In the genomic region with DNA sequence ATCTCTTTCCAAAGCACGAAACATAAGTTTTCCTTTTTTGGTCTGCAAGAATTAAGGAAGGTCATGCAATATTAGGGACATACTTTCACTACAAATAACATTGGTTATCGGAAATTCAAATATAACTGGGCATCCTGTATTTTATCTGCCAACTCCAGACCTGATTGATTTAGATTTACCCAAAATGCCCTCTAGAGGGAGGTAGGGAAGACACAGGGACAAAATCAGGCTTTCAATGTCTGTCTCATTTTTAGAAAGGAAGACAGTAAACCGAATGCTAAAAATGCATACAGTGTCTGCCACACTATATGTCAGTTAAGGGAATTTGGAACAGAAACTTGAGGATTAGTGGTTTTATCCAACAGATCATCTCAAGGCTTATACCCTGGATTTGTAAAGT, we compare ENCODE assay signal across 10 cellular contexts.
A peak's percentile ranks its signal among the peaks of the same experiment; 100 is the strongest.
DNase-seq lines count a peak whose midpoint lies in the region; ATAC-seq and TF ChIP-seq lines count a peak whose summit lies in the region.
"Had no signal": no experiment of that assay in that cellular context is flagged by ENCODE, and none has a peak within 500 bp of the region (broad histone marks: within the 10 kb centered on the region; RNA-seq: fewer than 3 reads in every experiment).

No MANE protein-coding gene starts in this region.

- peak; percentile 31; the same call in 1 of the 2 replicates for TF ChIP-seq CTCF in GM12874 (IDR thresholded peaks at IDR 0.05; ENCODE audit: insufficient read depth, low read depth, low read length)
- peak; percentile 91 for TF ChIP-seq CTCF in PC-3 (conservative IDR thresholded peaks at IDR 0.05; ENCODE audit: low read depth, low read length)
- TF ChIP-seq CTCF in fibroblast of mammary gland (conservative IDR thresholded peaks at IDR 0.05; ENCODE audit: control insufficient read depth, insufficient read depth, low read depth, low read length), result peak; percentile 54

- CTCF ChIA-PET in PC-3 (lab: Charles Lee), result interaction anchor here (0.5 to 0.6 kb wide), 2 partner anchors 521 to 570 kb away, joined by 3 to 4 read pairs; no protein-coding TSS in a partner anchor
- CTCF ChIA-PET in CD4-positive, alpha-beta memory T cell (lab: Charles Lee; ENCODE audit: partially characterized antibody), result no interaction called here

- H2AFZ ChIP-seq in PC-3 (ENCODE audit: low read length), result 0 out of 2 replicates have a peak overlapping the region, but pooled peaks have one; percentile 1

- intact Hi-C loops in PC-3 (cut with micrococcal nuclease), result loop anchor here (1.0 to 2.0 kb wide), 2 partner anchors 159 to 486 kb away; no protein-coding TSS in a partner anchor
- intact Hi-C loops in CD4-positive, alpha-beta memory T cell (cut with micrococcal nuclease), result loop anchor here (5.0 kb wide), 1 partner anchor 158 kb away; no protein-coding TSS in a partner anchor

- no peaks in the 10 kb centered on the region for H3K9me2 ChIP-seq in PC-3 (replicated peaks; ENCODE audit: low read length)

- H3F3A ChIP-seq in PC-3 (ENCODE audit: low read length, unreplicated experiment), result no peaks in the 10 kb centered on the region

- H3K4me1 Mint-ChIP-seq in CD4-positive, alpha-beta memory T cell, result no peaks in the 10 kb centered on the region

- H4K20me1 ChIP-seq in PC-3 (ENCODE audit: low read length), result no peaks in the 10 kb centered on the region

- H3K4me1 ChIP-seq in PC-3 (ENCODE audit: insufficient read depth, low read length) (no peaks in the 10 kb centered on the region), HAP-1 (no peaks in the 10 kb centered on the region)
- no peaks in the 10 kb centered on the region for H3K4me1 ChIP-seq in CD4-positive, alpha-beta memory T cell (ENCODE audit: insufficient read depth, low read length)
- H3K4me1 ChIP-seq: prostate gland had no signal

- in situ Hi-C loops in HAP-1 (cut with MboI; ENCODE audit: low sequenced_read_pairs), result no loop called here

- H3K9ac ChIP-seq in PC-3 (ENCODE audit: low read length), result no peak overlapping the region

- H3K27ac Mint-ChIP-seq in CD4-positive, alpha-beta memory T cell, result no peak overlapping the region
- H3K27ac Mint-ChIP-seq: activated naive CD4-positive, alpha-beta T cell treated with anti-CD3 and anti-CD28 coated beads for 36 hours had no signal

- no peak overlapping the region for H3K4me3 Mint-ChIP-seq in CD4-positive, alpha-beta memory T cell
- H3K4me3 Mint-ChIP-seq: activated naive CD4-positive, alpha-beta T cell treated with anti-CD3 and anti-CD28 coated beads for 36 hours had no signal

- H3K36me3 Mint-ChIP-seq in CD4-positive, alpha-beta memory T cell, result no peaks in the 10 kb centered on the region

- peaks cover 0 to 16% (median 3%) of the 10 kb centered on the region in 8 donors for H3K9me3 Mint-ChIP-seq in CD4-positive, alpha-beta memory T cell
- H3K9me3 Mint-ChIP-seq: activated naive CD4-positive, alpha-beta T cell treated with anti-CD3 and anti-CD28 coated beads for 36 hours had no signal

- no peaks in the 10 kb centered on the region for H3K36me3 ChIP-seq in PC-3 (ENCODE audit: low read depth, low read length)
- no peaks in the 10 kb centered on the region for H3K36me3 ChIP-seq in CD4-positive, alpha-beta memory T cell (ENCODE audit: insufficient read depth, low read length)
- no peaks in the 10 kb centered on the region for H3K36me3 ChIP-seq in HAP-1 (replicated peaks)
- H3K36me3 ChIP-seq: prostate gland had no signal

- BruUV-seq in PC-3 (replicated peaks; lab: Mats Ljungman, UMichigan), result no TSS peak

- peak; percentile 69 for ATAC-seq in PC-3

- POLR2A ChIA-PET in PC-3 (lab: Charles Lee; ENCODE audit: unreplicated experiment), result no interaction called here
- POLR2A ChIA-PET in CD4-positive, alpha-beta memory T cell (lab: Charles Lee; ENCODE audit: partially characterized antibody), result no interaction called here

- H3K4me3 ChIP-seq in PC-3 (ENCODE audit: low read length) (no peak overlapping the region), fibroblast of mammary gland (ENCODE audit: control insufficient read depth, low read depth, low read length) (no peak overlapping the region), HAP-1 (no peak overlapping the region)
- H3K4me3 ChIP-seq in CD4-positive, alpha-beta memory T cell (ENCODE audit: low read length in 2 of 2), result no peak overlapping the region
- H3K4me3 ChIP-seq: prostate gland had no signal

- 0 out of 2 replicates have a peak, but pooled peaks cover 6% of the 10 kb centered on the region for H3K9me3 ChIP-seq in PC-3 (ENCODE audit: low read length)
- H3K9me3 ChIP-seq in CD4-positive, alpha-beta memory T cell (ENCODE audit: control insufficient read depth in 1 of 2, low read length in 2 of 2), result no peaks in the 10 kb centered on the region
- no peaks in the 10 kb centered on the region for H3K9me3 ChIP-seq in HAP-1
- H3K9me3 ChIP-seq: prostate gland had no signal

- no peaks in the 10 kb centered on the region for H3K27me3 Mint-ChIP-seq in CD4-positive, alpha-beta memory T cell

- H3K27ac ChIP-seq in PC-3 (ENCODE audit: low read length), result no peak overlapping the region
- no peak overlapping the region for H3K27ac ChIP-seq in CD4-positive, alpha-beta memory T cell (ENCODE audit: low read depth, low read length)
- H3K27ac ChIP-seq: prostate gland had no signal

- no peak overlapping the region for H3K4me2 ChIP-seq in PC-3 (ENCODE audit: low read length)

- DNase-seq in A172 (ENCODE audit: low spot score) (peak; percentile 19), PC-3 (peak; percentile 74), fibroblast of mammary gland (ENCODE audit: low read depth) (peak; percentile 20), iPS-NIHi7 (ENCODE audit: extremely low spot score) (no peak), UCSD-AML1 (lab: John Stamatoyannopoulos, UW; ENCODE audit: unreplicated experiment) (no peak), HAP-1 (ENCODE audit: low spot score in 2 of 2) (no peak)
- DNase-seq in CD4-positive, alpha-beta memory T cell, result no peak
- DNase-seq: activated naive CD4-positive, alpha-beta T cell treated with anti-CD3 and anti-CD28 coated beads for 36 hours had no signal

- H3K27me3 ChIP-seq in PC-3 (ENCODE audit: low read length) (no peaks in the 10 kb centered on the region), HAP-1 (ENCODE audit: low read depth) (no peaks in the 10 kb centered on the region)
- no peaks in the 10 kb centered on the region for H3K27me3 ChIP-seq in CD4-positive, alpha-beta memory T cell (ENCODE audit: insufficient read depth, low read length)

- H3K79me2 ChIP-seq in PC-3 (ENCODE audit: low read length), result no peaks in the 10 kb centered on the region

Comparison
In these comparisons a context has a peak if more than half of its experiments do, and no peak if none do; other contexts are left out.
1. DNase-seq: peak in A172 (single experiment), PC-3 (single experiment) and fibroblast of mammary gland (single experiment); none in iPS-NIHi7 (single experiment), CD4-positive, alpha-beta memory T cell (0 of 5), UCSD-AML1 (single experiment) and HAP-1 (0 of 2).
2. CTCF ChIP-seq: peak in every context shown above with its lines; median percentile 91 in PC-3; 54 in fibroblast of mammary gland; 31 in GM12874.